1 cellular context compared by ENCODE assay signal in the genomic region with DNA sequence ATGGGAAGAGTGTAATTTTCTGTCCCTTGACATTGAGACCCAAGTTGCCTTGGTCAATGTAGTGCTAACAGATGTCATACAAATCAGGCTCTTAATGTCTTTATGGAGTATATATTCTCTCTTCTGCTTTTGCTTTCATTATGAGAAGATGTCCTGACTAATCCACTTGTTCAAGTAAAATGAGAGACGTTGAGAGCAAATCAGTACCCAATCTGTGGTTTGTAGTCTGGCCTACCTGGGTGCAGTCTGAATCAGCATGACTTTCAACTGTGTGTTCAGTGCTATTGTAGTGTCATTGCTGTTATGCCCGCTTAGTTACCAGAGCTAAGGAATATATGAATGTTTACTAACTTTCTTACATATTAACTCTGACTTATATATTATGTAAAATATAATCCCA.
TF ChIP-seq lines count a peak whose summit lies in the region.

No MANE protein-coding gene starts in this region.

TF ChIP-seq in GM12878, 131 proteins besides CTCF, POLR2A, EP300 and RAD21 (continued from another document and continues in another):
- TF ChIP-seq ZNF274 (IDR thresholded peaks at IDR 0.05; ENCODE audit: insufficient read depth, insufficient read length) (no peak), MEF2A (IDR thresholded peaks at IDR 0.05; ENCODE audit: insufficient read depth, low read depth, low read length) (no peak), CHD2 (IDR thresholded peaks at IDR 0.05; ENCODE audit: borderline replicate concordance, low read depth, low read length) (no peak), BACH1 (IDR thresholded peaks at IDR 0.05; ENCODE audit: borderline replicate concordance) (no peak), WRNIP1 (IDR thresholded peaks at IDR 0.05; ENCODE audit: borderline replicate concordance, low read depth, low read length) (no peak), HDGF (IDR thresholded peaks at IDR 0.05) (no peak), SMAD5 (IDR thresholded peaks at IDR 0.05; ENCODE audit: low read depth) (no peak), ATF2 (IDR thresholded peaks at IDR 0.05; ENCODE audit: low read length) (0 out of 2 replicates have a peak, but pooled peaks have one; percentile 49), CREB1 (IDR thresholded peaks at IDR 0.05; ENCODE audit: low read depth) (0 out of 2 replicates have a peak, but pooled peaks have one; percentile 20), BHLHE40 (IDR thresholded peaks at IDR 0.05; ENCODE audit: borderline replicate concordance in 1 of 2, low read depth in 2 of 2, low read length in 1 of 2) (no peak), TCF7 (IDR thresholded peaks at IDR 0.05; ENCODE audit: borderline replicate concordance) (0 out of 2 replicates have a peak, but pooled peaks have one; percentile 26), KAT2A (conservative IDR thresholded peaks at IDR 0.05; ENCODE audit: control insufficient read depth, low read depth, low read length) (no peak), EED (IDR thresholded peaks at IDR 0.05; ENCODE audit: low read depth) (no peak), HDAC6 (IDR thresholded peaks at IDR 0.05; ENCODE audit: unreplicated experiment) (no peak), RBBP5 (conservative IDR thresholded peaks at IDR 0.05) (no peak), MAX (IDR thresholded peaks at IDR 0.05; ENCODE audit: low read depth, low read length) (no peak), BCL11A (IDR thresholded peaks at IDR 0.05; ENCODE audit: low read depth, low read length) (0 out of 2 replicates have a peak, but pooled peaks have one; percentile 18), CUX1 (IDR thresholded peaks at IDR 0.05; ENCODE audit: insufficient replicate concordance, low read depth, low read length) (no peak), BRCA1 (IDR thresholded peaks at IDR 0.05; ENCODE audit: low read depth, low read length) (no peak), SKIL (IDR thresholded peaks at IDR 0.05; ENCODE audit: low read depth, poor library complexity, severe bottlenecking) (peak; percentile 49), IKZF2 (IDR thresholded peaks at IDR 0.05) (peak in 1 of 2 experiments; percentile 46; a peak in 2 of 4 replicates), SP1 (IDR thresholded peaks at IDR 0.05; ENCODE audit: low read depth, low read length) (no peak), SIX5 (IDR thresholded peaks at IDR 0.05; ENCODE audit: low read depth, low read length, severe bottlenecking) (no peak), PAX8 (IDR thresholded peaks at IDR 0.05) (no peak), SMAD1 (IDR thresholded peaks at IDR 0.05; ENCODE audit: low read depth, partially characterized antibody) (no peak), MTA2 (IDR thresholded peaks at IDR 0.05; ENCODE audit: low read depth) (peak; percentile 54), TCF3 (IDR thresholded peaks at IDR 0.05; ENCODE audit: borderline replicate concordance, insufficient read depth, low read depth, low read length) (no peak)
- TF ChIP-seq, protein P1, sequence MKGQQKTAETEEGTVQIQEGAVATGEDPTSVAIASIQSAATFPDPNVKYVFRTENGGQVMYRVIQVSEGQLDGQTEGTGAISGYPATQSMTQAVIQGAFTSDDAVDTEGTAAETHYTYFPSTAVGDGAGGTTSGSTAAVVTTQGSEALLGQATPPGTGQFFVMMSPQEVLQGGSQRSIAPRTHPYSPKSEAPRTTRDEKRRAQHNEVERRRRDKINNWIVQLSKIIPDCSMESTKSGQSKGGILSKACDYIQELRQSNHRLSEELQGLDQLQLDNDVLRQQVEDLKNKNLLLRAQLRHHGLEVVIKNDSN (IDR thresholded peaks at IDR 0.05; ENCODE audit: borderline replicate concordance, extremely low read length, insufficient read depth, low read depth, low read length) = no peak
- TF ChIP-seq, protein P2, sequence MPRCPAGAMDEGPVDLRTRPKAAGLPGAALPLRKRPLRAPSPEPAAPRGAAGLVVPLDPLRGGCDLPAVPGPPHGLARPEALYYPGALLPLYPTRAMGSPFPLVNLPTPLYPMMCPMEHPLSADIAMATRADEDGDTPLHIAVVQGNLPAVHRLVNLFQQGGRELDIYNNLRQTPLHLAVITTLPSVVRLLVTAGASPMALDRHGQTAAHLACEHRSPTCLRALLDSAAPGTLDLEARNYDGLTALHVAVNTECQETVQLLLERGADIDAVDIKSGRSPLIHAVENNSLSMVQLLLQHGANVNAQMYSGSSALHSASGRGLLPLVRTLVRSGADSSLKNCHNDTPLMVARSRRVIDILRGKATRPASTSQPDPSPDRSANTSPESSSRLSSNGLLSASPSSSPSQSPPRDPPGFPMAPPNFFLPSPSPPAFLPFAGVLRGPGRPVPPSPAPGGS (IDR thresholded peaks at IDR 0.05; ENCODE audit: borderline replicate concordance, insufficient read depth, low read depth, low read length, poor library complexity, severe bottlenecking) = no peak
- TF ChIP-seq, protein P3, sequence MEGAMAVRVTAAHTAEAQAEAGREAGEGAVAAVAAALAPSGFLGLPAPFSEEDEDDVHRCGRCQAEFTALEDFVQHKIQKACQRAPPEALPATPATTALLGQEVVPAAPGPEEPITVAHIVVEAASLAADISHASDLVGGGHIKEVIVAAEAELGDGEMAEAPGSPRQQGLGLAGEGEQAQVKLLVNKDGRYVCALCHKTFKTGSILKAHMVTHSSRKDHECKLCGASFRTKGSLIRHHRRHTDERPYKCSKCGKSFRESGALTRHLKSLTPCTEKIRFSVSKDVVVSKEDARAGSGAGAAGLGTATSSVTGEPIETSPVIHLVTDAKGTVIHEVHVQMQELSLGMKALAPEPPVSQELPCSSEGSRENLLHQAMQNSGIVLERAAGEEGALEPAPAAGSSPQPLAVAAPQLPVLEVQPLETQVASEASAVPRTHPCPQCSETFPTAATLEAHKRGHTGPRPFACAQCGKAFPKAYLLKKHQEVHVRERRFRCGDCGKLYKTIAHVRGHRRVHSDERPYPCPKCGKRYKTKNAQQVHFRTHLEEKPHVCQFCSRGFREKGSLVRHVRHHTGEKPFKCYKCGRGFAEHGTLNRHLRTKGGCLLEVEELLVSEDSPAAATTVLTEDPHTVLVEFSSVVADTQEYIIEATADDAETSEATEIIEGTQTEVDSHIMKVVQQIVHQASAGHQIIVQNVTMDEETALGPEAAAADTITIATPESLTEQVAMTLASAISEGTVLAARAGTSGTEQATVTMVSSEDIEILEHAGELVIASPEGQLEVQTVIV (IDR thresholded peaks at IDR 0.05; ENCODE audit: borderline replicate concordance, partially characterized antibody) = no peak
- TF ChIP-seq, protein P4, sequence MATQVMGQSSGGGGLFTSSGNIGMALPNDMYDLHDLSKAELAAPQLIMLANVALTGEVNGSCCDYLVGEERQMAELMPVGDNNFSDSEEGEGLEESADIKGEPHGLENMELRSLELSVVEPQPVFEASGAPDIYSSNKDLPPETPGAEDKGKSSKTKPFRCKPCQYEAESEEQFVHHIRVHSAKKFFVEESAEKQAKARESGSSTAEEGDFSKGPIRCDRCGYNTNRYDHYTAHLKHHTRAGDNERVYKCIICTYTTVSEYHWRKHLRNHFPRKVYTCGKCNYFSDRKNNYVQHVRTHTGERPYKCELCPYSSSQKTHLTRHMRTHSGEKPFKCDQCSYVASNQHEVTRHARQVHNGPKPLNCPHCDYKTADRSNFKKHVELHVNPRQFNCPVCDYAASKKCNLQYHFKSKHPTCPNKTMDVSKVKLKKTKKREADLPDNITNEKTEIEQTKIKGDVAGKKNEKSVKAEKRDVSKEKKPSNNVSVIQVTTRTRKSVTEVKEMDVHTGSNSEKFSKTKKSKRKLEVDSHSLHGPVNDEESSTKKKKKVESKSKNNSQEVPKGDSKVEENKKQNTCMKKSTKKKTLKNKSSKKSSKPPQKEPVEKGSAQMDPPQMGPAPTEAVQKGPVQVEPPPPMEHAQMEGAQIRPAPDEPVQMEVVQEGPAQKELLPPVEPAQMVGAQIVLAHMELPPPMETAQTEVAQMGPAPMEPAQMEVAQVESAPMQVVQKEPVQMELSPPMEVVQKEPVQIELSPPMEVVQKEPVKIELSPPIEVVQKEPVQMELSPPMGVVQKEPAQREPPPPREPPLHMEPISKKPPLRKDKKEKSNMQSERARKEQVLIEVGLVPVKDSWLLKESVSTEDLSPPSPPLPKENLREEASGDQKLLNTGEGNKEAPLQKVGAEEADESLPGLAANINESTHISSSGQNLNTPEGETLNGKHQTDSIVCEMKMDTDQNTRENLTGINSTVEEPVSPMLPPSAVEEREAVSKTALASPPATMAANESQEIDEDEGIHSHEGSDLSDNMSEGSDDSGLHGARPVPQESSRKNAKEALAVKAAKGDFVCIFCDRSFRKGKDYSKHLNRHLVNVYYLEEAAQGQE (IDR thresholded peaks at IDR 0.05; ENCODE audit: low read depth, low read length) = no peak
- TF ChIP-seq, protein P5, sequence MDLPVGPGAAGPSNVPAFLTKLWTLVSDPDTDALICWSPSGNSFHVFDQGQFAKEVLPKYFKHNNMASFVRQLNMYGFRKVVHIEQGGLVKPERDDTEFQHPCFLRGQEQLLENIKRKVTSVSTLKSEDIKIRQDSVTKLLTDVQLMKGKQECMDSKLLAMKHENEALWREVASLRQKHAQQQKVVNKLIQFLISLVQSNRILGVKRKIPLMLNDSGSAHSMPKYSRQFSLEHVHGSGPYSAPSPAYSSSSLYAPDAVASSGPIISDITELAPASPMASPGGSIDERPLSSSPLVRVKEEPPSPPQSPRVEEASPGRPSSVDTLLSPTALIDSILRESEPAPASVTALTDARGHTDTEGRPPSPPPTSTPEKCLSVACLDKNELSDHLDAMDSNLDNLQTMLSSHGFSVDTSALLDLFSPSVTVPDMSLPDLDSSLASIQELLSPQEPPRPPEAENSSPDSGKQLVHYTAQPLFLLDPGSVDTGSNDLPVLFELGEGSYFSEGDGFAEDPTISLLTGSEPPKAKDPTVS (IDR thresholded peaks at IDR 0.05; ENCODE audit: low read depth, low read length) = no peak
- TF ChIP-seq, protein P6, sequence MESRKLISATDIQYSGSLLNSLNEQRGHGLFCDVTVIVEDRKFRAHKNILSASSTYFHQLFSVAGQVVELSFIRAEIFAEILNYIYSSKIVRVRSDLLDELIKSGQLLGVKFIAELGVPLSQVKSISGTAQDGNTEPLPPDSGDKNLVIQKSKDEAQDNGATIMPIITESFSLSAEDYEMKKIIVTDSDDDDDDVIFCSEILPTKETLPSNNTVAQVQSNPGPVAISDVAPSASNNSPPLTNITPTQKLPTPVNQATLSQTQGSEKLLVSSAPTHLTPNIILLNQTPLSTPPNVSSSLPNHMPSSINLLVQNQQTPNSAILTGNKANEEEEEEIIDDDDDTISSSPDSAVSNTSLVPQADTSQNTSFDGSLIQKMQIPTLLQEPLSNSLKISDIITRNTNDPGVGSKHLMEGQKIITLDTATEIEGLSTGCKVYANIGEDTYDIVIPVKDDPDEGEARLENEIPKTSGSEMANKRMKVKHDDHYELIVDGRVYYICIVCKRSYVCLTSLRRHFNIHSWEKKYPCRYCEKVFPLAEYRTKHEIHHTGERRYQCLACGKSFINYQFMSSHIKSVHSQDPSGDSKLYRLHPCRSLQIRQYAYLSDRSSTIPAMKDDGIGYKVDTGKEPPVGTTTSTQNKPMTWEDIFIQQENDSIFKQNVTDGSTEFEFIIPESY (IDR thresholded peaks at IDR 0.05) = no peak
